In genomic region chr12:111192657-111193056, GRCh38 we compare ENCODE assay signal across 1 cellular context.
TF ChIP-seq lines count a peak whose summit lies in the region.

No MANE protein-coding gene starts in this region.

TF ChIP-seq in WTC11, 78 proteins besides CTCF, POLR2A, EP300 and RAD21 (continued from another document):
- no peak for TF ChIP-seq ARID4B (CRISPR knock-in tag; IDR thresholded peaks at IDR 0.05; ENCODE audit: borderline replicate concordance)
- no peak for TF ChIP-seq NR3C1 (CRISPR knock-in tag; conservative IDR thresholded peaks at IDR 0.05; ENCODE audit: low read depth)
- TF ChIP-seq E2F4 (CRISPR knock-in tag; IDR thresholded peaks at IDR 0.05; ENCODE audit: borderline replicate concordance, low read depth) = no peak
- no peak for TF ChIP-seq FOXJ3 (CRISPR knock-in tag; IDR thresholded peaks at IDR 0.05; ENCODE audit: borderline replicate concordance)
- no peak for TF ChIP-seq GRHL2 (CRISPR knock-in tag; IDR thresholded peaks at IDR 0.05; ENCODE audit: insufficient replicate concordance, severe bottlenecking)
- no peak for TF ChIP-seq TEAD1 (CRISPR knock-in tag; IDR thresholded peaks at IDR 0.05)
- TF ChIP-seq TEAD4 (CRISPR knock-in tag; IDR thresholded peaks at IDR 0.05) = no peak
- no peak for TF ChIP-seq SOX15 (CRISPR knock-in tag; IDR thresholded peaks at IDR 0.05)
- TF ChIP-seq ZMAT4 (CRISPR knock-in tag; IDR thresholded peaks at IDR 0.05) = no peak
- no peak for TF ChIP-seq SMAD3 (CRISPR knock-in tag; IDR thresholded peaks at IDR 0.05; ENCODE audit: borderline replicate concordance)
- no peak for TF ChIP-seq GABPB1 (CRISPR knock-in tag; IDR thresholded peaks at IDR 0.05)
- no peak for TF ChIP-seq MYBL2 (CRISPR knock-in tag; IDR thresholded peaks at IDR 0.05)
